ENCODE assay signal across 16 cellular contexts in the genomic region with DNA sequence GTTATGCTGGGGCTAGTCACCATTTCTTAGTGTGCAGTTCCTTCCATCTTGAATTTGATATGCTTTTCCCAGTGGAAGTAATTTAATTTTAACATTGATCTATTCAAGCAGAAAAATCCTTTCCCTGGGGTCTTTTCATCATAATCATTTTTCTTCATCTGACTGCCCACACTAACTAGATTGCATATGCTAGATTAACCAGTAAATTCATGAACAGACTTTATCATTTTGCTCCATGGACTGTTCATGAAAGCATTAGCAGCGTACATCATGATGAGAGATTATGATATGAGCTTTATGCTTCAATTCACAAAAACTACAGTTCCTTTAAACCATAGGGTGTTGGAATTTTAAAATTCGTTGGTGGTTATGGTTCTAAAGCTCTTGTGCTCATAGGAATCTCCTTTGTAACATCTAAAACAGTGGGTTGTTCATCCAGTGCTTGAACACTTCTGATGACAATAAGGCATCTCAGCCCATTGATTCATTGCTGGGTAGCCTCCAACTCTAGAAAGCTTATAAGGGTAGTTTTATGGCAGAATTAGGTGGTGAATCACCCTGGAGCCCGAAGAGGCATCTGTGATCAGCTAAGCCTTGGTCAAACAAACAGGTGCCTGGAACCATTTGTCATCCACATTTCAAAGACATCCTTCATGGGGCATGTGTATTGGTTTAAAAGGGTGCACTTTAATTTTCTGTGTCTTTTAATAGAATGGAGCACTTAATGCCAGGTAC.
DNase-seq lines count a peak whose midpoint lies in the region; ATAC-seq and TF ChIP-seq lines count a peak whose summit lies in the region.
"Had no signal": no experiment of that assay in that cellular context is flagged by ENCODE, and none has a peak within 500 bp of the region (broad histone marks: within the 10 kb centered on the region; RNA-seq: fewer than 3 reads in every experiment).

No MANE protein-coding gene starts in this region.

- no peaks in the 10 kb centered on the region for H3K4me1 Mint-ChIP-seq in activated CD8-positive, alpha-beta memory T cell treated with anti-CD3 and anti-CD28 coated beads, Interleukin-2, amount 10 ng/mL, durations not matched to agents 7 days and 5 days
- H3K4me1 Mint-ChIP-seq: memory B cell had no signal

- H3K79me2 ChIP-seq in GM23248 (ENCODE audit: insufficient read depth) (no peaks in the 10 kb centered on the region), osteoblast (ENCODE audit: insufficient read depth, low read length) (no peaks in the 10 kb centered on the region)

- no peak for ATAC-seq in activated CD8-positive, alpha-beta memory T cell treated with anti-CD3 and anti-CD28 coated beads, Interleukin-2, amount 10 ng/mL, durations not matched to agents 7 days and 5 days
- ATAC-seq in omental fat pad (ENCODE audit: low FRiP score) (no peak), GM21529 (IDR thresholded peaks at IDR 0.05; ENCODE audit: unreplicated experiment) (no peak)
- ATAC-seq: effector memory CD8-positive, alpha-beta T cell had no signal

- no peak overlapping the region for H3K9ac ChIP-seq in GM23248

- no peak overlapping the region for H2AFZ ChIP-seq in GM23248
- no peak overlapping the region for H2AFZ ChIP-seq in osteoblast (ENCODE audit: low read length)

- H3K36me3 ChIP-seq in GM23248 (ENCODE audit: low read depth) (no peaks in the 10 kb centered on the region), osteoblast (ENCODE audit: insufficient read depth, low read length) (no peaks in the 10 kb centered on the region)
- H3K36me3 ChIP-seq: ascending aorta, tibial nerve had no signal

- CTCF ChIA-PET in activated CD8-positive, alpha-beta memory T cell treated with anti-CD3 and anti-CD28 coated beads, Interleukin-2, amount 10 ng/mL, durations not matched to agents 7 days and 5 days (lab: Charles Lee) = no interaction called here

- H3K27ac ChIP-seq in GM23248 = no peak overlapping the region
- H3K27ac ChIP-seq in osteoblast (ENCODE audit: low read depth, low read length) = no peak overlapping the region
- H3K27ac ChIP-seq: ascending aorta, SK-N-MC, tibial nerve had no signal

- H3K9me2 ChIP-seq in GM23248 (ENCODE audit: insufficient read depth) = no peaks in the 10 kb centered on the region

- H3K27me3 ChIP-seq in GM23248 (replicated peaks; ENCODE audit: insufficient read depth) = no peaks in the 10 kb centered on the region
- no peaks in the 10 kb centered on the region for H3K27me3 ChIP-seq in osteoblast (ENCODE audit: insufficient read depth, low read length)
- H3K27me3 ChIP-seq: ascending aorta, tibial nerve had no signal

- peaks cover 6% of the 10 kb centered on the region for H3F3A ChIP-seq in GM23248 (ENCODE audit: insufficient read depth)

- no peaks in the 10 kb centered on the region for H3K9me3 ChIP-seq in GM23248 (ENCODE audit: low read depth)
- H3K9me3 ChIP-seq in osteoblast (ENCODE audit: low read depth, low read length) = no peaks in the 10 kb centered on the region
- H3K9me3 ChIP-seq: ascending aorta had no signal

- H3K9me3 Mint-ChIP-seq in activated CD8-positive, alpha-beta memory T cell treated with anti-CD3 and anti-CD28 coated beads, Interleukin-2, amount 10 ng/mL, durations not matched to agents 7 days and 5 days (ENCODE audit: low read depth) = peaks cover 1% of the 10 kb centered on the region
- H3K9me3 Mint-ChIP-seq: activated T-cell treated with anti-CD3 and anti-CD28 coated beads, Interleukin-2, amount 50 U/mL, for 24 hours; effector memory CD8-positive, alpha-beta T cell; memory B cell had no signal

- no peak overlapping the region for H3K4me3 Mint-ChIP-seq in activated CD8-positive, alpha-beta memory T cell treated with anti-CD3 and anti-CD28 coated beads, Interleukin-2, amount 10 ng/mL, durations not matched to agents 7 days and 5 days
- H3K4me3 Mint-ChIP-seq: activated T-cell treated with anti-CD3 and anti-CD28 coated beads, Interleukin-2, amount 50 U/mL, for 24 hours; effector memory CD8-positive, alpha-beta T cell; memory B cell had no signal

- H3K4me3 ChIP-seq in GM23248 (no peak overlapping the region), osteoblast (ENCODE audit: insufficient read depth, low read length) (no peak overlapping the region)
- H3K4me3 ChIP-seq: ascending aorta, SK-N-MC, tibial nerve had no signal

- H3K36me3 Mint-ChIP-seq in activated CD8-positive, alpha-beta memory T cell treated with anti-CD3 and anti-CD28 coated beads, Interleukin-2, amount 10 ng/mL, durations not matched to agents 7 days and 5 days = no peaks in the 10 kb centered on the region
- H3K36me3 Mint-ChIP-seq: memory B cell had no signal

- H4K20me1 ChIP-seq in GM23248 (ENCODE audit: insufficient read depth) = no peaks in the 10 kb centered on the region
- no peaks in the 10 kb centered on the region for H4K20me1 ChIP-seq in osteoblast (ENCODE audit: insufficient read depth, low read length)

- no peak overlapping the region for H3K4me2 ChIP-seq in GM23248 (ENCODE audit: unreplicated experiment)
- no peak overlapping the region for H3K4me2 ChIP-seq in osteoblast (ENCODE audit: insufficient read depth, low read length)

- peak; percentile 83 for DNase-seq in GM23248
- peak; percentile 64 for DNase-seq in NCI-H2171 treated with DMSO at 0.1 percent for 48 hours (lab: John Stamatoyannopoulos, UW)
- peak; percentile 37 for DNase-seq in amniotic epithelial cell (ENCODE audit: low read depth)
- peak; percentile 85 for DNase-seq in osteoblast (ENCODE audit: insufficient read length, low spot score, missing footprints)
- DNase-seq in activated CD8-positive, alpha-beta memory T cell treated with anti-CD3 and anti-CD28 coated beads, Interleukin-2, amount 10 ng/mL, durations not matched to agents 7 days and 5 days = no peak
- DNase-seq in omental fat pad (ENCODE audit: low spot score) = no peak
- DNase-seq: activated T-cell treated with anti-CD3 and anti-CD28 coated beads, Interleukin-2, amount 50 U/mL, for 24 hours; effector memory CD8-positive, alpha-beta T cell; hypothalamus; NCI-H2107; nucleus accumbens had no signal

- no peak for TF ChIP-seq CTCF in osteoblast (IDR thresholded peaks at IDR 0.05; ENCODE audit: extremely low read depth, low read depth, low read length)
- TF ChIP-seq CTCF in omental fat pad (IDR thresholded peaks at IDR 0.05) = no peak

- H3K27ac Mint-ChIP-seq in activated CD8-positive, alpha-beta memory T cell treated with anti-CD3 and anti-CD28 coated beads, Interleukin-2, amount 10 ng/mL, durations not matched to agents 7 days and 5 days = no peak overlapping the region
- H3K27ac Mint-ChIP-seq: activated T-cell treated with anti-CD3 and anti-CD28 coated beads, Interleukin-2, amount 50 U/mL, for 24 hours; effector memory CD8-positive, alpha-beta T cell; memory B cell had no signal

- in situ Hi-C loops in GM23248 (cut with MboI) = no loop called here

- H3K4me1 ChIP-seq in GM23248 (ENCODE audit: insufficient read depth) (peaks cover 39% of the 10 kb centered on the region), osteoblast (ENCODE audit: insufficient read depth, low read length) (peaks cover 18% of the 10 kb centered on the region)
- H3K4me1 ChIP-seq: ascending aorta, tibial nerve had no signal

- peaks cover 26% of the 10 kb centered on the region for H3K27me3 Mint-ChIP-seq in activated CD8-positive, alpha-beta memory T cell treated with anti-CD3 and anti-CD28 coated beads, Interleukin-2, amount 10 ng/mL, durations not matched to agents 7 days and 5 days

- 42 to 46% methylated on average over 3 of the region's 3 CpGs for WGBS in GM23248 (ENCODE audit: low coverage in 1 of 2, low lambda C conversion rate in 2 of 2, missing lambda C conversion rate in 2 of 2), 2 experiments

Comparison
In these comparisons a context has a peak if more than half of its experiments do, and no peak if none do; other contexts are left out.
1. DNase-seq: peak in GM23248 (single experiment), NCI-H2171 treated with DMSO at 0.1 percent for 48 hours (single experiment), amniotic epithelial cell (single experiment) and osteoblast (single experiment); none in activated CD8-positive, alpha-beta memory T cell treated with anti-CD3 and anti-CD28 coated beads, Interleukin-2, amount 10 ng/mL, durations not matched to agents 7 days and 5 days (single experiment) and omental fat pad (single experiment).